ENCODE assay signal across 9 cellular contexts in the genomic region with DNA sequence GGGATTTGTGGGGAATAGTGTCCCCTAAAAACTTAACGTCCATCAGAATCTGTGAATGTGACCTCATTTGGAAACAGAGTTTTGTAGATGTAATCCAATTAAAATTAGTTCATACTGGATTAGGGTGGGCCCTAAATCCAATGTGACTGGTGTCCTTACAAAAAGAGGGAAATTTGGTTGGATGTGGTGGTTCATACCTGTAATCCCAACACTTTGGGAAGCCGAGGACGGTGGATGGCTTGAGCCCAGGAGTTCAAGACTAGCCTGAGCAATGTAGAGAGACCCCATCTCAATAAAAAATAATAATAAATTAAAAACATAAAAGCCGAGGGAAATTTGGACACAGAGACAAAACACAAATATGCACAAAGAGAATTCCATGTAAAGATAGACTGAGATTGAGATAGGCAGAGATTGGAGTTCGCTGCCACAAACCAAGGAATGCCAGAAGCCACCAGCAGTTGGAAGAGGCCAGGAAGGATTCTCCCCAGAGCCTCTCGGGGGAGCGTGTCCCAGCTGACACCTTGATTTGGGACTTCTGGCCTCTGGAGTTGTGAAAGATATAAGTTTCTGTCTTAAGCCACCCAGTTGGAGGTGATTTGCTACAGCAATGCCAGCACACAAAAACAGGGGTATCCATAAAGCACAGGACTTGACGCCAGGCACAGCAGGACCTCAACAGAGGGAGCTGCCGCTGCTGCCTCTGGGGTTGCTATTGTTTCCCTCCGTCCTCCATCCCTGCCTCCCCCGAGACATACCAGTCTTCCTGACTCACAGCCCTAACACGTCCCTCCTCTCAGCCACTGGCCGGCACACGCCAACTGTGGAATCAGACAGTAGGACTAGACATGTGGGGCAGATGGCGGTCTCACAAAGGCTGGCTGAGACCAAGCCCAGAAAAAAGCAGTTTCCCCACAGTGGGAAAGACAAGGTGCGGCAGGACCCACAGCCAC.
DNase-seq lines count a peak whose midpoint lies in the region; ATAC-seq and TF ChIP-seq lines count a peak whose summit lies in the region.
"Had no signal": no experiment of that assay in that cellular context is flagged by ENCODE, and none has a peak within 500 bp of the region (broad histone marks: within the 10 kb centered on the region; RNA-seq: fewer than 3 reads in every experiment).

No MANE protein-coding gene starts in this region.

- H3K4me3 Mint-ChIP-seq in T-helper 17 cell, result no peak overlapping the region
- H3K4me3 Mint-ChIP-seq in osteocyte (ENCODE audit: unreplicated experiment), result no peak overlapping the region
- H3K4me3 Mint-ChIP-seq: central memory CD8-positive, alpha-beta T cell had no signal

- no peaks in the 10 kb centered on the region for H3K27me3 ChIP-seq in foreskin keratinocyte

- peak; percentile 97 for DNase-seq in AG10803 (ENCODE audit: low read depth)
- DNase-seq in T-helper 17 cell, result no peak
- DNase-seq in foreskin keratinocyte, result peak; percentile 84 to 89
- peak; percentile 88 for DNase-seq in osteocyte (ENCODE audit: extremely low spot score, unreplicated experiment)
- DNase-seq in stimulated activated CD4-positive, alpha-beta T cell treated with anti-CD3 and anti-CD28 coated beads, Interleukin-12 subunit alpha, Interleukin-12 subunit beta, amount 100 ng/mL, for 4 hours, result no peak
- DNase-seq in OCI-M1 (lab: John Stamatoyannopoulos, UW), result no peak
- no peak for DNase-seq in SKM-1 (lab: John Stamatoyannopoulos, UW; ENCODE audit: unreplicated experiment)

- peaks cover 3% of the 10 kb centered on the region for H3K36me3 Mint-ChIP-seq in T-helper 17 cell (ENCODE audit: low read depth)
- H3K36me3 Mint-ChIP-seq in osteocyte (ENCODE audit: unreplicated experiment), result no peaks in the 10 kb centered on the region

- ATAC-seq in T-helper 17 cell, result no peak
- ATAC-seq in foreskin keratinocyte, result peak; percentile 90
- no peak for ATAC-seq in HG03520 (IDR thresholded peaks at IDR 0.05; ENCODE audit: unreplicated experiment)

- H3K27me3 Mint-ChIP-seq in T-helper 17 cell (peaks cover 7% of the 10 kb centered on the region), osteocyte (ENCODE audit: unreplicated experiment) (no peaks in the 10 kb centered on the region)

- H3K9me3 ChIP-seq in T-helper 17 cell (ENCODE audit: control insufficient read depth, low read length, poor library complexity, severe bottlenecking), result no peaks in the 10 kb centered on the region

- peaks cover 22% of the 10 kb centered on the region for H3K4me1 ChIP-seq in foreskin keratinocyte

- peak overlapping the region; percentile 88 for H3K27ac Mint-ChIP-seq in T-helper 17 cell
- H3K27ac Mint-ChIP-seq in osteocyte (ENCODE audit: unreplicated experiment), result peak overlapping the region; percentile 96

- TF ChIP-seq CTCF in AG10803 (conservative IDR thresholded peaks at IDR 0.05; ENCODE audit: low read length) (peak; percentile 41), foreskin keratinocyte (conservative IDR thresholded peaks at IDR 0.05) (peak; percentile 58), osteocyte (IDR thresholded peaks at IDR 0.05) (peak; percentile 16)

- 0 out of 2 replicates have a peak overlapping the region, but pooled peaks have one; percentile 20 for H3K4me3 ChIP-seq in AG10803 (ENCODE audit: low read length)

- H3K4me1 Mint-ChIP-seq in T-helper 17 cell, result peaks cover 4% of the 10 kb centered on the region
- H3K4me1 Mint-ChIP-seq in osteocyte (ENCODE audit: unreplicated experiment), result peaks cover 73% of the 10 kb centered on the region
- H3K4me1 Mint-ChIP-seq: central memory CD8-positive, alpha-beta T cell had no signal

- peak overlapping the region; percentile 56 for H3K27ac ChIP-seq in foreskin keratinocyte

- no peaks in the 10 kb centered on the region for H3K9me3 Mint-ChIP-seq in osteocyte (ENCODE audit: unreplicated experiment)
- H3K9me3 Mint-ChIP-seq: central memory CD8-positive, alpha-beta T cell had no signal

Comparison
In these comparisons a context has a peak if more than half of its experiments do, and no peak if none do; other contexts are left out.
1. DNase-seq: peak in AG10803 (single experiment), foreskin keratinocyte (2 of 2) and osteocyte (single experiment); none in T-helper 17 cell (0 of 3), stimulated activated CD4-positive, alpha-beta T cell treated with anti-CD3 and anti-CD28 coated beads, Interleukin-12 subunit alpha, Interleukin-12 subunit beta, amount 100 ng/mL, for 4 hours (single experiment), OCI-M1 (single experiment) and SKM-1 (single experiment).
2. Peak in every context shown above with its lines, with median percentiles within 50 percentile points of each other: CTCF ChIP-seq.